17 cellular contexts compared by ENCODE assay signal in genomic region chr10:97506214-97506991, GRCh38.
"Had no signal": no experiment of that assay in that cellular context is flagged by ENCODE, and none has a peak within 500 bp of the region (broad histone marks: within the 10 kb centered on the region; RNA-seq: fewer than 3 reads in every experiment).

No MANE protein-coding gene starts in this region.

- H3K4me2 ChIP-seq: neural progenitor cell had no signal

- H2AFZ ChIP-seq: neural progenitor cell had no signal

- H3K9me3 ChIP-seq: body of pancreas, esophagus muscularis mucosa, ovary, tibial artery, uterus had no signal

- H3K36me3 ChIP-seq: esophagus muscularis mucosa, neural progenitor cell, ovary, tibial artery, uterus had no signal

- H3K27ac ChIP-seq: body of pancreas, esophagus muscularis mucosa, neural progenitor cell, ovary, tibial artery, uterus had no signal

- H3K4me1 Mint-ChIP-seq: activated naive CD4-positive, alpha-beta T cell treated with anti-CD3 and anti-CD28 coated beads, Interleukin-2, amount 50 U/mL, for 24 hours had no signal

- H3K4me1 ChIP-seq: body of pancreas, tibial artery, uterus had no signal

- H3K27ac Mint-ChIP-seq: activated naive CD4-positive, alpha-beta T cell treated with anti-CD3 and anti-CD28 coated beads, Interleukin-2, amount 50 U/mL, for 24 hours; neural progenitor cell had no signal

- H3K36me3 Mint-ChIP-seq: activated naive CD4-positive, alpha-beta T cell treated with anti-CD3 and anti-CD28 coated beads, Interleukin-2, amount 50 U/mL, for 24 hours; neural progenitor cell had no signal

- FAIRE-seq: colon, endometrium had no signal

- DNase-seq: activated effector memory CD4-positive, alpha-beta T cell treated with Interleukin-2 at 50 U/mL for 16 hours; amygdala; body of pancreas; caudate nucleus; hypothalamus; left colon; ovary; stimulated activated CD4-positive, alpha-beta T cell treated with anti-CD3 and anti-CD28 coated beads, Interleukin-1b, Interleukin-23, amount 100 ng/mL, for 48 hours; T-helper 2 cell; tibial artery; uterus had no signal

- H3K4me3 ChIP-seq: body of pancreas, esophagus muscularis mucosa, neural progenitor cell, ovary, tibial artery, uterus had no signal

- H3K4me3 Mint-ChIP-seq: activated naive CD4-positive, alpha-beta T cell treated with anti-CD3 and anti-CD28 coated beads, Interleukin-2, amount 50 U/mL, for 24 hours; neural progenitor cell had no signal

- H3K9me3 Mint-ChIP-seq: activated naive CD4-positive, alpha-beta T cell treated with anti-CD3 and anti-CD28 coated beads, Interleukin-2, amount 50 U/mL, for 24 hours; neural progenitor cell had no signal

- H3K9ac ChIP-seq: neural progenitor cell had no signal

- ATAC-seq: body of pancreas, left colon, sciatic nerve had no signal

- H3K27me3 ChIP-seq: body of pancreas, esophagus muscularis mucosa, ovary, tibial artery, uterus had no signal
